1 cellular context compared by ENCODE assay signal in the genomic region with DNA sequence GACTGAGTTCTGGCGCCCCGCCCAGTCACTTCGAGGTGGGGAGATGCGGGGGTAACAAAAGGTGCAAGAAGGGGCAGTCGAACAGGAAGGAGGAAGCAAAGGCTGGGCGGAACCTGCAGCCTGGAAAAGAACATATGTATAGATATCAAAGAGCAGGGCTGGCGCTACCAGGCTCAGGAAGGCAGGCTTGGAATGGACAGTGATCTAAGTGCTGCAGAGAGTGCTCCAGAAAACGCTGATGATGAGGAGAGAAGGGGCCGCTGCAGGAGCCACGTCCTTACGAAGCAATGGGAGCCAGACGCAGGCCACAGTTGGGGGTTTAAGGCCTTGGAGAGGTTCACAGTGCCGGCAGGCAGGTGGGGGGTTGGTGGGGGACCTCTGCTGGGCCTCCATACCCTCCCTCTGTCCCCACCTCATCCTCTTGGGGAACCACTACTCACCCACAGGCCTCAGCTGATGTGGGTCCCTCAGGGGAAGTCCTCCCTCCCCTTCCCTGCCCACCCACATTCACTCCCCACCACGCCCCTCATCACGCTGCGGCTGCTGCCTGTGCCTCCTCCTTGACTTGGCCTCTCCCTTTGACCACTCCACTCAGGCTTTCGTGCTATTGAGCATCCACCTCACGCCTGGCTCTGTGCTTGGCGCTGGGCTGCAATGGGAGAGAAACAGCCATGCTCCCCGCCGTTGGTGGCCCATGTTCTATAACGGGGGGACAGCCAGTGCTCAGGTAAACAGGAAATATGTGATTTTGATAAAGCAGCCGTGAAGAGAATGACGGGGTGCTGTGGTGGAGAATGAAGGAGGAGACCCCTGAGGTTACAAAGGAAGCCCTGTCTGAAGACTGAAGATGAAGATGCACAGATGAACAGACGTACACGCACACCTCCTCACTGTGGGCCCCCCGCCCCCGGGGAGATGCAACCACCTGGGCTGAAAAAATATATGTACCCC.
TF ChIP-seq lines count a peak whose summit lies in the region.

No MANE protein-coding gene starts in this region.

TF ChIP-seq in HepG2, 621 proteins besides CTCF, POLR2A, EP300 and RAD21 (continued from another document):
- TF ChIP-seq, protein P1, sequence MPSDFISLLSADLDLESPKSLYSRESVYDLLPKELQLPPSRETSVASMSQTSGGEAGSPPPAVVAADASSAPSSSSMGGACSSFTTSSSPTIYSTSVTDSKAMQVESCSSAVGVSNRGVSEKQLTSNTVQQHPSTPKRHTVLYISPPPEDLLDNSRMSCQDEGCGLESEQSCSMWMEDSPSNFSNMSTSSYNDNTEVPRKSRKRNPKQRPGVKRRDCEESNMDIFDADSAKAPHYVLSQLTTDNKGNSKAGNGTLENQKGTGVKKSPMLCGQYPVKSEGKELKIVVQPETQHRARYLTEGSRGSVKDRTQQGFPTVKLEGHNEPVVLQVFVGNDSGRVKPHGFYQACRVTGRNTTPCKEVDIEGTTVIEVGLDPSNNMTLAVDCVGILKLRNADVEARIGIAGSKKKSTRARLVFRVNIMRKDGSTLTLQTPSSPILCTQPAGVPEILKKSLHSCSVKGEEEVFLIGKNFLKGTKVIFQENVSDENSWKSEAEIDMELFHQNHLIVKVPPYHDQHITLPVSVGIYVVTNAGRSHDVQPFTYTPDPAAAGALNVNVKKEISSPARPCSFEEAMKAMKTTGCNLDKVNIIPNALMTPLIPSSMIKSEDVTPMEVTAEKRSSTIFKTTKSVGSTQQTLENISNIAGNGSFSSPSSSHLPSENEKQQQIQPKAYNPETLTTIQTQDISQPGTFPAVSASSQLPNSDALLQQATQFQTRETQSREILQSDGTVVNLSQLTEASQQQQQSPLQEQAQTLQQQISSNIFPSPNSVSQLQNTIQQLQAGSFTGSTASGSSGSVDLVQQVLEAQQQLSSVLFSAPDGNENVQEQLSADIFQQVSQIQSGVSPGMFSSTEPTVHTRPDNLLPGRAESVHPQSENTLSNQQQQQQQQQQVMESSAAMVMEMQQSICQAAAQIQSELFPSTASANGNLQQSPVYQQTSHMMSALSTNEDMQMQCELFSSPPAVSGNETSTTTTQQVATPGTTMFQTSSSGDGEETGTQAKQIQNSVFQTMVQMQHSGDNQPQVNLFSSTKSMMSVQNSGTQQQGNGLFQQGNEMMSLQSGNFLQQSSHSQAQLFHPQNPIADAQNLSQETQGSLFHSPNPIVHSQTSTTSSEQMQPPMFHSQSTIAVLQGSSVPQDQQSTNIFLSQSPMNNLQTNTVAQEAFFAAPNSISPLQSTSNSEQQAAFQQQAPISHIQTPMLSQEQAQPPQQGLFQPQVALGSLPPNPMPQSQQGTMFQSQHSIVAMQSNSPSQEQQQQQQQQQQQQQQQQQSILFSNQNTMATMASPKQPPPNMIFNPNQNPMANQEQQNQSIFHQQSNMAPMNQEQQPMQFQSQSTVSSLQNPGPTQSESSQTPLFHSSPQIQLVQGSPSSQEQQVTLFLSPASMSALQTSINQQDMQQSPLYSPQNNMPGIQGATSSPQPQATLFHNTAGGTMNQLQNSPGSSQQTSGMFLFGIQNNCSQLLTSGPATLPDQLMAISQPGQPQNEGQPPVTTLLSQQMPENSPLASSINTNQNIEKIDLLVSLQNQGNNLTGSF (CRISPR knock-in tag; IDR thresholded peaks at IDR 0.05), result no peak
